Comparison of ENCODE assay signal across 10 cellular contexts in genomic region chr1:161461450-161462204, GRCh38. TPM values are rescaled to one million over a fixed set of nuclear protein-coding genes. Genes with fewer than 3 reads are reported as not detected.
A peak's percentile ranks its signal among the peaks of the same experiment; 100 is the strongest.
DNase-seq lines count a peak whose midpoint lies in the region; ATAC-seq lines count a peak whose summit lies in the region.
"Not testable (repeated sequence)": the region's sequence is repeated elsewhere in the genome, so short reads cannot be mapped to it uniquely, and the experiment has no call there.
"Had no signal": no experiment of that assay in that cellular context is flagged by ENCODE, and none has a peak within 500 bp of the region (broad histone marks: within the 10 kb centered on the region; RNA-seq: fewer than 3 reads in every experiment).

No MANE protein-coding gene starts in this region.

- peak; percentile 37 for ATAC-seq in GM18870 (IDR thresholded peaks at IDR 0.05; ENCODE audit: unreplicated experiment)
- peak; percentile 51 for ATAC-seq in GM21390 (IDR thresholded peaks at IDR 0.05; ENCODE audit: unreplicated experiment)
- ATAC-seq in HG02623 (IDR thresholded peaks at IDR 0.05; ENCODE audit: unreplicated experiment), result peak; percentile 47
- peak; percentile 42 for ATAC-seq in HG03064 (IDR thresholded peaks at IDR 0.05; ENCODE audit: low read depth, unreplicated experiment)
- peak; percentile 28 for ATAC-seq in HG03558 (IDR thresholded peaks at IDR 0.05; ENCODE audit: extremely low read depth, unreplicated experiment)
- peak; percentile 47 to 50 for ATAC-seq in activated T-cell treated with anti-CD3 and anti-CD28 coated beads, Interleukin-2, amount 50 U/mL, for 72 hours (replicated peaks in 1 of 2)
- peak; percentile 28 to 63 for ATAC-seq in right cardiac atrium
- peak; percentile 63 to 73 for ATAC-seq in stimulated activated naive B cell treated with anti-CD40 and anti-IgM and Interleukin-4, amounts not matched to agents 10 μg/mL and 1 μg/mL and 100 μg/mL, for 72 hours (replicated peaks)

- not testable (repeated sequence) for H3K4me1 Mint-ChIP-seq in activated T-cell treated with anti-CD3 and anti-CD28 coated beads, Interleukin-2, amount 50 U/mL, for 72 hours (ENCODE audit: low read depth); stimulated activated naive B cell treated with anti-CD40 and anti-IgM and Interleukin-4, amounts not matched to agents 10 μg/mL and 1 μg/mL and 100 μg/mL, for 72 hours

- H3K9me3 Mint-ChIP-seq in activated T-cell treated with anti-CD3 and anti-CD28 coated beads, Interleukin-2, amount 50 U/mL, for 72 hours; stimulated activated naive B cell treated with anti-CD40 and anti-IgM and Interleukin-4, amounts not matched to agents 10 μg/mL and 1 μg/mL and 100 μg/mL, for 72 hours: not testable (repeated sequence)

- not testable (repeated sequence) for H3K4me3 ChIP-seq in right cardiac atrium (ENCODE audit: low read length)

- not testable (repeated sequence) for H3K27ac ChIP-seq in right cardiac atrium (ENCODE audit: low read length)

- not testable (repeated sequence) for H3K36me3 Mint-ChIP-seq in activated T-cell treated with anti-CD3 and anti-CD28 coated beads, Interleukin-2, amount 50 U/mL, for 72 hours (ENCODE audit: insufficient read depth in 2 of 2); stimulated activated naive B cell treated with anti-CD40 and anti-IgM and Interleukin-4, amounts not matched to agents 10 μg/mL and 1 μg/mL and 100 μg/mL, for 72 hours

- H3K27me3 Mint-ChIP-seq in activated T-cell treated with anti-CD3 and anti-CD28 coated beads, Interleukin-2, amount 50 U/mL, for 72 hours (ENCODE audit: low read depth); stimulated activated naive B cell treated with anti-CD40 and anti-IgM and Interleukin-4, amounts not matched to agents 10 μg/mL and 1 μg/mL and 100 μg/mL, for 72 hours: not testable (repeated sequence)

- intact Hi-C loops in right cardiac atrium (cut with DNase I), result not testable (repeated sequence)

- not testable (repeated sequence) for H3K4me1 ChIP-seq in right cardiac atrium (ENCODE audit: control insufficient read depth, insufficient read depth, low read length)

- not testable (repeated sequence) for H3K27ac Mint-ChIP-seq in activated T-cell treated with anti-CD3 and anti-CD28 coated beads, Interleukin-2, amount 50 U/mL, for 72 hours; stimulated activated naive B cell treated with anti-CD40 and anti-IgM and Interleukin-4, amounts not matched to agents 10 μg/mL and 1 μg/mL and 100 μg/mL, for 72 hours

- not testable (repeated sequence) for H3K9me3 ChIP-seq in right cardiac atrium (ENCODE audit: control insufficient read depth, low read length)

- not testable (repeated sequence) for DNase-seq in activated T-cell treated with anti-CD3 and anti-CD28 coated beads, Interleukin-2, amount 50 U/mL, for 72 hours; right cardiac atrium; stimulated activated naive B cell treated with anti-CD40 and anti-IgM and Interleukin-4, amounts not matched to agents 10 μg/mL and 1 μg/mL and 100 μg/mL, for 72 hours

- no CpG with 5 or more reads among the region's 53 CpGs for WGBS in right cardiac atrium

- not testable (repeated sequence) for H3K27me3 ChIP-seq in right cardiac atrium (ENCODE audit: control insufficient read depth, insufficient read depth)

- H3K4me3 Mint-ChIP-seq in activated T-cell treated with anti-CD3 and anti-CD28 coated beads, Interleukin-2, amount 50 U/mL, for 72 hours; stimulated activated naive B cell treated with anti-CD40 and anti-IgM and Interleukin-4, amounts not matched to agents 10 μg/mL and 1 μg/mL and 100 μg/mL, for 72 hours: not testable (repeated sequence)

RNA-seq across cellular contexts. Expression of gene FCGR2A, which starts 43.6 kb away (rescaled TPM):
- total RNA-seq in activated T-cell treated with anti-CD3 and anti-CD28 coated beads, Interleukin-2, amount 50 U/mL, for 72 hours, result under 1 TPM; 0.43 to 0.88 TPM
- 10 to 100 TPM; 10.3 to 29.5 (median 19.7) TPM for total RNA-seq in right cardiac atrium
- 5.7 TPM for polyA plus RNA-seq in right cardiac atrium
- total RNA-seq: activated naive CD4-positive, alpha-beta T cell treated with anti-CD3 and anti-CD28 coated beads for 36 hours; endothelial cell of umbilical vein had no signal
- polyA plus RNA-seq: endothelial cell of umbilical vein had no signal

Comparison
In these comparisons a context has a peak if more than half of its experiments do, and no peak if none do; other contexts are left out.
1. RNA of gene FCGR2A, which starts 43.6 kb away (total RNA-seq): 10.3 to 29.5 TPM in right cardiac atrium; 0.43 to 0.88 TPM in activated T-cell treated with anti-CD3 and anti-CD28 coated beads, Interleukin-2, amount 50 U/mL, for 72 hours; every median in the first group is over 4 times any median in the second.
2. Peak in every context shown above with its lines, with median percentiles within 50 percentile points of each other: ATAC-seq.